Comparison of ENCODE assay signal across 25 cellular contexts in the genomic region with DNA sequence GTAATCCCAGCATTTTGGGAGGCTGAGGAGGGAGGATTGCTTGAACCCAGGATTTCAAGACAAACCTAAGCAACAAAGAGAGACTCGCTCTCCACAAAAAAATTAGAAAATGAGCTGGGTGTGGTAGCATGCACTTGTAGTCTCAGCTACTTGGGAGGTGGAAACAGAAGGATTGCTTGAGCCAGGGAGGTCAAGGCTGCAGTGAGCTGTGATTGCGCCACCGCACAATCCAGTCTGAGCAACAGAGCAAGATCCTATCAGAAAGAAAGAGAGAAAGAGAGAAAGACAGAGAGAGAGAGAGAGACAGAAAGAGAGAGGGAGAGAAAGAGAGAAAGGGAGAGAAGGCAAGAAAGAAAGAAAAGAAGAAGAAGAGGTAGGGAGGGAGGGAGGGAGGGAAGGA. TPM values are rescaled to one million over a fixed set of nuclear protein-coding genes. Genes with fewer than 3 reads are reported as not detected.
"Had no signal": no experiment of that assay in that cellular context is flagged by ENCODE, and none has a peak within 500 bp of the region (broad histone marks: within the 10 kb centered on the region; RNA-seq: fewer than 3 reads in every experiment).

No MANE protein-coding gene starts in this region.

- H3K4me1 ChIP-seq: gastrocnemius medialis, lower lobe of right lung, psoas muscle, stomach, thyroid gland, vagina had no signal

- ATAC-seq: esophagus mucosa; gastrocnemius medialis; left ventricle myocardium superior; lower lobe of right lung; naive thymus-derived CD8-positive, alpha-beta T cell; psoas muscle; right cardiac atrium; stimulated activated effector memory CD8-positive, alpha-beta T cell treated with anti-CD3 and anti-CD28 coated beads, Interleukin-12 subunit alpha, Interleukin-12 subunit beta, amount 100 ng/mL, for 72 hours had no signal

- H3K27ac ChIP-seq: epithelial cell of prostate, gastrocnemius medialis, lower lobe of right lung, ovary, psoas muscle, sigmoid colon, stomach, thyroid gland, vagina had no signal

- H3K9me3 ChIP-seq: gastrocnemius medialis, lower lobe of right lung, ovary, psoas muscle, sigmoid colon, stomach, thyroid gland, vagina had no signal

- H3K4me3 ChIP-seq: gastrocnemius medialis, lower lobe of right lung, ovary, psoas muscle, sigmoid colon, stomach, thyroid gland, vagina had no signal

- H3K27me3 ChIP-seq: gastrocnemius medialis, ovary, sigmoid colon, stomach, thyroid gland, vagina had no signal

- H3K36me3 ChIP-seq: gastrocnemius medialis, lower lobe of right lung, ovary, sigmoid colon, thyroid gland, vagina had no signal

- DNase-seq: cortex of kidney; foreskin fibroblast; gastrocnemius medialis; head of caudate nucleus; islet precursor cell; left ventricle myocardium superior; lower lobe of right lung; naive thymus-derived CD8-positive, alpha-beta T cell; nephron progenitor cell; occipital lobe; ovary; posterior cingulate gyrus; psoas muscle; right cardiac atrium; sigmoid colon; stimulated activated CD4-positive, alpha-beta T cell treated with anti-CD3 and anti-CD28 coated beads, Interleukin-2, amount 100 ng/mL, for 24 hours; stimulated activated CD4-positive, alpha-beta T cell treated with anti-CD3 and anti-CD28 coated beads, Interleukin-4, amount 100 ng/mL, for 24 hours; stimulated activated naive CD4-positive, alpha-beta T cell treated with Interleukin-2 at 50 U/mL for 16 hours; stomach; thyroid gland; trophoblast cell had no signal

RNA-seq across cellular contexts. Expression of a gene that starts 47.3 kb away (rescaled TPM):
- total RNA-seq: naive thymus-derived CD8-positive, alpha-beta T cell had no signal
- polyA plus RNA-seq: naive thymus-derived CD8-positive, alpha-beta T cell had no signal
